In genomic region chr1:24535021-24535424, GRCh38 we compare ENCODE assay signal across 8 cellular contexts. TPM values are rescaled to one million over a fixed set of nuclear protein-coding genes. Genes with fewer than 3 reads are reported as not detected.
DNase-seq lines count a peak whose midpoint lies in the region; ATAC-seq lines count a peak whose summit lies in the region.

No MANE protein-coding gene starts in this region.

- DNase-seq in activated CD4-positive, CD25-positive, alpha-beta regulatory T cell (lab: John Stamatoyannopoulos, UW): peak; percentile 22 to 45 (median 40)
- DNase-seq in stimulated activated CD8-positive, alpha-beta memory T cell treated with anti-CD3 and anti-CD28 coated beads, Interleukin-15, amount 100 ng/mL, for 48 hours (ENCODE audit: low read depth in 2 of 2): peak; percentile 64 to 70
- DNase-seq in right cardiac atrium: no peak
- DNase-seq in NCI-H146 treated with DMSO at 0.1 percent for 48 hours (lab: John Stamatoyannopoulos, UW; ENCODE audit: unreplicated experiment): no peak
- no peak for DNase-seq in Right ventricle myocardium superior
- DNase-seq in NCI-H748 treated with DMSO at 0.1 percent for 48 hours (lab: John Stamatoyannopoulos, UW): no peak

- H3K27ac Mint-ChIP-seq in dendritic cell treated with granulocyte-macrophage colony-stimulating factor and Interleukin-4, amounts not matched to agents 40 ng/mL and 50 ng/mL, for 4 days: no peak overlapping the region

- no peak overlapping the region for H3K27ac ChIP-seq in right cardiac atrium (ENCODE audit: low read length)

- peaks cover 84% of the 10 kb centered on the region for H3K36me3 Mint-ChIP-seq in dendritic cell treated with granulocyte-macrophage colony-stimulating factor and Interleukin-4, amounts not matched to agents 40 ng/mL and 50 ng/mL, for 4 days (ENCODE audit: low read depth)

- peak overlapping the region; percentile 58 for H3K4me3 Mint-ChIP-seq in dendritic cell treated with granulocyte-macrophage colony-stimulating factor and Interleukin-4, amounts not matched to agents 40 ng/mL and 50 ng/mL, for 4 days

- H3K27me3 Mint-ChIP-seq in dendritic cell treated with granulocyte-macrophage colony-stimulating factor and Interleukin-4, amounts not matched to agents 40 ng/mL and 50 ng/mL, for 4 days: no peaks in the 10 kb centered on the region

- H3K9me3 ChIP-seq in right cardiac atrium (ENCODE audit: control insufficient read depth, low read length): no peaks in the 10 kb centered on the region

- no peaks in the 10 kb centered on the region for H3K4me1 ChIP-seq in right cardiac atrium (ENCODE audit: control insufficient read depth, insufficient read depth, low read length)

- ATAC-seq in GM21619 (IDR thresholded peaks at IDR 0.05; ENCODE audit: unreplicated experiment) (peak; percentile 46), right cardiac atrium (no peak), Right ventricle myocardium superior (ENCODE audit: poor library complexity) (no peak)

- no peaks in the 10 kb centered on the region for H3K9me3 Mint-ChIP-seq in dendritic cell treated with granulocyte-macrophage colony-stimulating factor and Interleukin-4, amounts not matched to agents 40 ng/mL and 50 ng/mL, for 4 days

- intact Hi-C loops in dendritic cell treated with granulocyte-macrophage colony-stimulating factor and Interleukin-4, amounts not matched to agents 40 ng/mL and 50 ng/mL, for 4 days (cut with micrococcal nuclease): no loop called here
- intact Hi-C loops in right cardiac atrium (cut with DNase I) (no loop called here), Right ventricle myocardium superior (cut with DNase I) (no loop called here)

- WGBS in right cardiac atrium: 81% methylated on average over 21 of the region's 21 CpGs

- H3K27me3 ChIP-seq in right cardiac atrium (ENCODE audit: control insufficient read depth, insufficient read depth): no peaks in the 10 kb centered on the region

- H3K4me1 Mint-ChIP-seq in dendritic cell treated with granulocyte-macrophage colony-stimulating factor and Interleukin-4, amounts not matched to agents 40 ng/mL and 50 ng/mL, for 4 days (ENCODE audit: low read depth): peaks cover 20% of the 10 kb centered on the region

- H3K4me3 ChIP-seq in right cardiac atrium (ENCODE audit: low read length): no peak overlapping the region

RNA-seq across cellular contexts. Expression of gene NCMAP, which starts 20.9 kb away (rescaled TPM):
- total RNA-seq in right cardiac atrium: under 1 TPM in 3 of 4 donors, not detected in 1; 0.21 to 0.71 (median 0.71) TPM
- polyA plus RNA-seq in right cardiac atrium: 1.0 TPM
- total RNA-seq in Right ventricle myocardium superior: 0.27 TPM

RNA-seq across cellular contexts. Expression of gene RCAN3, which starts 32.4 kb away (rescaled TPM):
- total RNA-seq in right cardiac atrium (1 to 10 TPM; 5.7 to 6.6 (median 6.3) TPM), Right ventricle myocardium superior (6.5 TPM)
- 2.1 TPM for polyA plus RNA-seq in right cardiac atrium

Comparison
In these comparisons a context has a peak if more than half of its experiments do, and no peak if none do; other contexts are left out.
1. DNase-seq: peak in activated CD4-positive, CD25-positive, alpha-beta regulatory T cell (4 of 4) and stimulated activated CD8-positive, alpha-beta memory T cell treated with anti-CD3 and anti-CD28 coated beads, Interleukin-15, amount 100 ng/mL, for 48 hours (2 of 2); none in right cardiac atrium (0 of 3), NCI-H146 treated with DMSO at 0.1 percent for 48 hours (single experiment), Right ventricle myocardium superior (single experiment) and NCI-H748 treated with DMSO at 0.1 percent for 48 hours (single experiment).